1 cellular context compared by ENCODE assay signal in the genomic region with DNA sequence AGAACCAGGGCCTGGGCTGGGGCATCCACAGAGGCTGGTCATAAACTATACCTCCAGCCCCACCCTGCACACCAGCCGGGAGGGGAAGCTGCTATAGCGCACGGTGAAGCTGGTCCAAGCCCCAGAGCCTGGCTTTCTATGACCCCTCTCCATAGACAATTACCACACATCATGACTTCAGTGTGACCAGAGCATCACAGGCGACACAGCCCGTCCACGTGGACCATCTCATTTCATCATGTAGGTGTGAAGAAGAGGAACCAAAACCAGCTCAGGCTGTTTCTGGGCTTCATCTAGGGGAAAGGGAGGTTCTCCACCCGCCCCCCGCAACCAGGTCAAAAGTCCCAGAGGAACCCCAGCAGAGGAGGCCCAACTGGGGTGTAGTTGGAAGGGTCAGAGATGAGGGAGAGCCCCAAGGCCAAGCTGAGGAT.
TF ChIP-seq lines count a peak whose summit lies in the region.

No MANE protein-coding gene starts in this region.

TF ChIP-seq in K562, 482 proteins besides CTCF, POLR2A, EP300 and RAD21:
- peak; percentile 49; the same call in 1 of the 2 replicates for TF ChIP-seq L3MBTL2 (IDR thresholded peaks at IDR 0.05)
- TF ChIP-seq ZBTB8A (IDR thresholded peaks at IDR 0.05; ENCODE audit: partially characterized antibody), result no peak
- TF ChIP-seq, protein P1, sequence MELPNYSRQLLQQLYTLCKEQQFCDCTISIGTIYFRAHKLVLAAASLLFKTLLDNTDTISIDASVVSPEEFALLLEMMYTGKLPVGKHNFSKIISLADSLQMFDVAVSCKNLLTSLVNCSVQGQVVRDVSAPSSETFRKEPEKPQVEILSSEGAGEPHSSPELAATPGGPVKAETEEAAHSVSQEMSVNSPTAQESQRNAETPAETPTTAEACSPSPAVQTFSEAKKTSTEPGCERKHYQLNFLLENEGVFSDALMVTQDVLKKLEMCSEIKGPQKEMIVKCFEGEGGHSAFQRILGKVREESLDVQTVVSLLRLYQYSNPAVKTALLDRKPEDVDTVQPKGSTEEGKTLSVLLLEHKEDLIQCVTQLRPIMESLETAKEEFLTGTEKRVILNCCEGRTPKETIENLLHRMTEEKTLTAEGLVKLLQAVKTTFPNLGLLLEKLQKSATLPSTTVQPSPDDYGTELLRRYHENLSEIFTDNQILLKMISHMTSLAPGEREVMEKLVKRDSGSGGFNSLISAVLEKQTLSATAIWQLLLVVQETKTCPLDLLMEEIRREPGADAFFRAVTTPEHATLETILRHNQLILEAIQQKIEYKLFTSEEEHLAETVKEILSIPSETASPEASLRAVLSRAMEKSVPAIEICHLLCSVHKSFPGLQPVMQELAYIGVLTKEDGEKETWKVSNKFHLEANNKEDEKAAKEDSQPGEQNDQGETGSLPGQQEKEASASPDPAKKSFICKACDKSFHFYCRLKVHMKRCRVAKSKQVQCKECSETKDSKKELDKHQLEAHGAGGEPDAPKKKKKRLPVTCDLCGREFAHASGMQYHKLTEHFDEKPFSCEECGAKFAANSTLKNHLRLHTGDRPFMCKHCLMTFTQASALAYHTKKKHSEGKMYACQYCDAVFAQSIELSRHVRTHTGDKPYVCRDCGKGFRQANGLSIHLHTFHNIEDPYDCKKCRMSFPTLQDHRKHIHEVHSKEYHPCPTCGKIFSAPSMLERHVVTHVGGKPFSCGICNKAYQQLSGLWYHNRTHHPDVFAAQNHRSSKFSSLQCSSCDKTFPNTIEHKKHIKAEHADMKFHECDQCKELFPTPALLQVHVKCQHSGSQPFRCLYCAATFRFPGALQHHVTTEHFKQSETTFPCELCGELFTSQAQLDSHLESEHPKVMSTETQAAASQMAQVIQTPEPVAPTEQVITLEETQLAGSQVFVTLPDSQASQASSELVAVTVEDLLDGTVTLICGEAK (IDR thresholded peaks at IDR 0.05), result no peak
- TF ChIP-seq, protein P1 (CRISPR knock-in tag; IDR thresholded peaks at IDR 0.05), result no peak
